ENCODE assay signal across 8 cellular contexts in genomic region chr17:81034779-81035388, GRCh38. TPM values are rescaled to one million over a fixed set of nuclear protein-coding genes. Genes with fewer than 3 reads are reported as not detected.
DNase-seq lines count a peak whose midpoint lies in the region; ATAC-seq and TF ChIP-seq lines count a peak whose summit lies in the region.

TSS of gene BAIAP2 (plus strand) at chr17:81035151. CDS start at chr17:81035255, 104 bp downstream.

- peak within 1 kb of the TSS; percentile 82 for H3K4me3 Mint-ChIP-seq in activated CD4-positive, alpha-beta T cell treated with anti-CD3 and anti-CD28 coated beads, Interleukin-2, amount 10 ng/mL, durations not matched to agents 7 days and 5 days

- CTCF ChIA-PET in AG04449 (lab: Yijun Ruan, JAX): interaction anchor here (3.1 to 5.3 kb wide), 2 partner anchors 10 to 63 kb away, joined by 28 to 35 read pairs; no protein-coding TSS in a partner anchor
- CTCF ChIA-PET in activated CD4-positive, alpha-beta T cell treated with anti-CD3 and anti-CD28 coated beads, Interleukin-2, amount 10 ng/mL, durations not matched to agents 7 days and 5 days (lab: Charles Lee): interaction anchor here (0.8 kb wide), 1 partner anchor 11 kb away, joined by 3 read pairs; no protein-coding TSS in a partner anchor

- H3K27me3 Mint-ChIP-seq in activated CD4-positive, alpha-beta T cell treated with anti-CD3 and anti-CD28 coated beads, Interleukin-2, amount 10 ng/mL, durations not matched to agents 7 days and 5 days: peaks cover 31% of the 10 kb centered on the region

- DNase-seq in AG04449 (ENCODE audit: low read depth, low spot score) (no peak), NCI-H460 (ENCODE audit: extremely low read depth, low read depth) (peak; percentile 92), coronary artery (ENCODE audit: low spot score) (peak; percentile 96), left kidney (ENCODE audit: low read depth, low spot score) (peak; percentile 98)
- DNase-seq in activated CD4-positive, alpha-beta T cell treated with anti-CD3 and anti-CD28 coated beads, Interleukin-2, amount 10 ng/mL, durations not matched to agents 7 days and 5 days: peak; percentile 96
- peak; percentile 96 to 99 (median 98) for DNase-seq in stimulated activated CD4-positive, alpha-beta T cell treated with anti-CD3 and anti-CD28 coated beads, Interleukin-1b, Interleukin-23, amount 100 ng/mL, for 24 hours (ENCODE audit: low read depth in 4 of 4, low spot score in 1 of 4)

- H3K27ac ChIP-seq in coronary artery: peak within 1 kb of the TSS in 1 of 2 donors; percentile 74

- H3K4me3 ChIP-seq in AG04449 (ENCODE audit: low read depth, low read length) (peak within 1 kb of the TSS; percentile 78), coronary artery (peak within 1 kb of the TSS; percentile 95)

- TF ChIP-seq CTCF in AG04449 (IDR thresholded peaks at IDR 0.05; ENCODE audit: insufficient read depth, low read length, missing control alignments) (no peak), coronary artery (IDR thresholded peaks at IDR 0.05) (no peak)

- H3K36me3 Mint-ChIP-seq in activated CD4-positive, alpha-beta T cell treated with anti-CD3 and anti-CD28 coated beads, Interleukin-2, amount 10 ng/mL, durations not matched to agents 7 days and 5 days (ENCODE audit: low read depth): no peaks in the 10 kb centered on the region

- ATAC-seq in GM18907 (IDR thresholded peaks at IDR 0.05; ENCODE audit: unreplicated experiment) (peak; percentile 56), HG03432 (IDR thresholded peaks at IDR 0.05; ENCODE audit: unreplicated experiment) (peak; percentile 60)

- H3K9me3 Mint-ChIP-seq in activated CD4-positive, alpha-beta T cell treated with anti-CD3 and anti-CD28 coated beads, Interleukin-2, amount 10 ng/mL, durations not matched to agents 7 days and 5 days: no peaks in the 10 kb centered on the region

- POLR2A ChIA-PET in AG04449 (lab: Yijun Ruan, JAX): interaction anchor here (0.7 to 1.0 kb wide), 2 partner anchors 60 to 62 kb away, joined by 4 to 5 read pairs; no protein-coding TSS in a partner anchor
- POLR2A ChIA-PET in activated CD4-positive, alpha-beta T cell treated with anti-CD3 and anti-CD28 coated beads, Interleukin-2, amount 10 ng/mL, durations not matched to agents 7 days and 5 days (lab: Charles Lee): no interaction called here

- peak within 1 kb of the TSS; percentile 71 for H3K27ac Mint-ChIP-seq in activated CD4-positive, alpha-beta T cell treated with anti-CD3 and anti-CD28 coated beads, Interleukin-2, amount 10 ng/mL, durations not matched to agents 7 days and 5 days

- H3K4me1 Mint-ChIP-seq in activated CD4-positive, alpha-beta T cell treated with anti-CD3 and anti-CD28 coated beads, Interleukin-2, amount 10 ng/mL, durations not matched to agents 7 days and 5 days: peaks cover 14% of the 10 kb centered on the region

RNA-seq across cellular contexts. Expression of gene BAIAP2, which starts in this region (rescaled TPM):
- total RNA-seq in NCI-H460 (2014; rRNA removed; shearing (Covaris generic)): 9.7 and 13.1 TPM in 2 replicates
- 25.6 and 26.4 TPM in 2 replicates for polyA plus RNA-seq in NCI-H460 (2014; cell fraction: nucleus; rRNA removed)
- 1 to 10 TPM; 2.8 TPM for total RNA-seq in activated CD4-positive, alpha-beta T cell treated with anti-CD3 and anti-CD28 coated beads, Interleukin-2, amount 10 ng/mL, durations not matched to agents 7 days and 5 days
